ENCODE assay signal across 1 cellular context in the genomic region with DNA sequence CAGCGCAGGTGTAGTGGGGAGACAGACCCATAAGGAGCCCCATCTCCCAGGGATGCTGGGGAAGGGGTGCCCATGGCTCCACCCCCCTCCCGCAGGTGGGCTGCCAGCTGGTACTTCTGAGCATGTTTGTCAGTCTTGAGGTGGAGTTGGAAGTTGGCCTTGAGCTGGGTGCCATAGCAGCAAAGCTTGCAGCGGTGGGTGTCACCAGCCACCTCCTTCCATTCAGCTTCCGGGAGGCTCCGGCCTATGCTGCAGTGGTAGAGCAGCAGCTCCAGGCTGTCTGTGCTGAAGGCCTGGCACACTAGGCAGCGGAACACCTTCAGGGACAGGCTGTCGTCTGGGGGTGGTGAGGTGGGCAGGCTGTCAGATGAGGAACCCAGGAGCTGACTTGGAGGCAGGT.
TF ChIP-seq lines count a peak whose summit lies in the region.

No MANE protein-coding gene starts in this region.

TF ChIP-seq in IMR-90, 13 proteins besides CTCF, POLR2A, EP300 and RAD21:
- no peak for TF ChIP-seq CHD1 (IDR thresholded peaks at IDR 0.05; ENCODE audit: low read depth, low read length)
- TF ChIP-seq RCOR1 (IDR thresholded peaks at IDR 0.05; ENCODE audit: insufficient replicate concordance, low read length) = no peak
- no peak for TF ChIP-seq SMC3 (IDR thresholded peaks at IDR 0.05; ENCODE audit: low read depth, low read length)
- no peak for TF ChIP-seq USF2 (IDR thresholded peaks at IDR 0.05; ENCODE audit: low read depth, low read length)
- no peak for TF ChIP-seq FOS (IDR thresholded peaks at IDR 0.05; ENCODE audit: low read depth, low read length)
- TF ChIP-seq MXI1 (IDR thresholded peaks at IDR 0.05; ENCODE audit: borderline replicate concordance, low read depth, low read length) = no peak
- TF ChIP-seq RFX5 (IDR thresholded peaks at IDR 0.05; ENCODE audit: low read depth, low read length) = no peak
- TF ChIP-seq ELK1 (IDR thresholded peaks at IDR 0.05; ENCODE audit: borderline replicate concordance, low read depth, low read length) = no peak
- no peak for TF ChIP-seq NFE2L2 (IDR thresholded peaks at IDR 0.05; ENCODE audit: low read depth, low read length)
- no peak for TF ChIP-seq BHLHE40 (IDR thresholded peaks at IDR 0.05; ENCODE audit: low read depth, low read length)
- no peak for TF ChIP-seq CEBPB (IDR thresholded peaks at IDR 0.05; ENCODE audit: low read depth, low read length)
- TF ChIP-seq MAFK (IDR thresholded peaks at IDR 0.05; ENCODE audit: low read depth, low read length) = no peak
- TF ChIP-seq MAZ (IDR thresholded peaks at IDR 0.05; ENCODE audit: borderline replicate concordance, low read depth, low read length) = no peak
